In genomic region chr12:24285413-24285812, GRCh38 we compare ENCODE assay signal across 30 cellular contexts.
"Had no signal": no experiment of that assay in that cellular context is flagged by ENCODE, and none has a peak within 500 bp of the region (broad histone marks: within the 10 kb centered on the region; RNA-seq: fewer than 3 reads in every experiment).

No MANE protein-coding gene starts in this region.

- ATAC-seq: activated CD4-positive, alpha-beta T cell treated with anti-CD3 and anti-CD28 coated beads for 36 hours; activated naive CD4-positive, alpha-beta T cell treated with anti-CD3 and anti-CD28 coated beads, Interleukin-2, amount 50 U/mL, for 72 hours; activated T-cell treated with anti-CD3 and anti-CD28 coated beads, Interleukin-2, amount 50 U/mL, for 72 hours; foreskin keratinocyte; gastrocnemius medialis; heart left ventricle had no signal

- DNase-seq: activated CD4-positive, alpha-beta memory T cell treated with anti-CD3 and anti-CD28 coated beads, Interleukin-2, amount 10 ng/mL, durations not matched to agents 7 days and 5 days; activated CD4-positive, alpha-beta T cell treated with anti-CD3 and anti-CD28 coated beads for 36 hours; activated CD4-positive, alpha-beta T cell treated with anti-CD3 and anti-CD28 coated beads, Interleukin-2, amount 10 ng/mL, durations not matched to agents 24 days and 14 days; activated CD4-positive, CD25-positive, alpha-beta regulatory T cell; activated CD4-positive, CD25-positive, alpha-beta regulatory T cell treated with anti-CD3 and anti-CD28 coated beads, Interleukin-2, amount 50 U/mL, for 72 hours; activated CD8-positive, alpha-beta memory T cell treated with anti-CD3 and anti-CD28 coated beads, Interleukin-2, amount 50 U/mL, for 48 hours; activated gamma-delta T cell; activated naive CD4-positive, alpha-beta T cell; activated naive CD4-positive, alpha-beta T cell treated with anti-CD3 and anti-CD28 coated beads, Interleukin-2, amount 10 ng/mL, durations not matched to agents 7 days and 5 days; activated naive CD8-positive, alpha-beta T cell treated with anti-CD3 and anti-CD28 coated beads, Interleukin-2, amount 10 ng/mL, durations not matched to agents 7 days and 5 days; activated T-cell treated with anti-CD3 and anti-CD28 coated beads for 4 hours; activated T-cell treated with anti-CD3 and anti-CD28 coated beads, Interleukin-2, amount 50 U/mL, for 24 hours; activated T-cell treated with anti-CD3 and anti-CD28 coated beads, Interleukin-2, amount 50 U/mL, for 72 hours; central memory CD4-positive, alpha-beta T cell; cerebellar nuclear complex; colonic mucosa; effector CD8-positive, alpha-beta T cell; esophagus squamous epithelium; foreskin keratinocyte; gastrocnemius medialis; glutamatergic neuron; heart left ventricle; hypothalamus had no signal

- H3K27ac ChIP-seq: ascending aorta, breast epithelium, cardiac muscle cell, colonic mucosa, epithelial cell of prostate, esophagus squamous epithelium, foreskin keratinocyte, gastrocnemius medialis, heart left ventricle had no signal

- H3K4me3 ChIP-seq: ascending aorta, breast epithelium, cardiac muscle cell, colonic mucosa, esophagus squamous epithelium, gastrocnemius medialis, heart left ventricle had no signal

- H3K36me3 ChIP-seq: ascending aorta, breast epithelium, cardiac muscle cell, colonic mucosa, esophagus squamous epithelium, gastrocnemius medialis, heart left ventricle had no signal

- H3K4me3 Mint-ChIP-seq: activated CD4-positive, alpha-beta memory T cell treated with anti-CD3 and anti-CD28 coated beads, Interleukin-2, amount 10 ng/mL, durations not matched to agents 7 days and 5 days; activated CD4-positive, alpha-beta T cell treated with anti-CD3 and anti-CD28 coated beads for 36 hours; activated CD4-positive, alpha-beta T cell treated with anti-CD3 and anti-CD28 coated beads, Interleukin-2, amount 10 ng/mL, durations not matched to agents 24 days and 14 days; activated naive CD4-positive, alpha-beta T cell treated with anti-CD3 and anti-CD28 coated beads, Interleukin-2, amount 10 ng/mL, durations not matched to agents 7 days and 5 days; activated naive CD8-positive, alpha-beta T cell treated with anti-CD3 and anti-CD28 coated beads, Interleukin-2, amount 10 ng/mL, durations not matched to agents 7 days and 5 days; activated T-cell treated with anti-CD3 and anti-CD28 coated beads, Interleukin-2, amount 50 U/mL, for 24 hours; activated T-cell treated with anti-CD3 and anti-CD28 coated beads, Interleukin-2, amount 50 U/mL, for 72 hours; brain had no signal

- FAIRE-seq: endothelial cell of umbilical vein had no signal

- H3K27me3 ChIP-seq: ascending aorta, breast epithelium, cardiac muscle cell, colonic mucosa, esophagus squamous epithelium, foreskin keratinocyte, gastrocnemius medialis, heart left ventricle had no signal

- H3K4me1 ChIP-seq: breast epithelium, colonic mucosa, esophagus squamous epithelium, foreskin keratinocyte, gastrocnemius medialis, heart left ventricle had no signal

- H3K4me1 Mint-ChIP-seq: activated CD4-positive, alpha-beta memory T cell treated with anti-CD3 and anti-CD28 coated beads, Interleukin-2, amount 10 ng/mL, durations not matched to agents 7 days and 5 days; activated CD4-positive, alpha-beta T cell treated with anti-CD3 and anti-CD28 coated beads for 36 hours; activated CD4-positive, alpha-beta T cell treated with anti-CD3 and anti-CD28 coated beads, Interleukin-2, amount 10 ng/mL, durations not matched to agents 24 days and 14 days; activated naive CD4-positive, alpha-beta T cell treated with anti-CD3 and anti-CD28 coated beads, Interleukin-2, amount 10 ng/mL, durations not matched to agents 7 days and 5 days; activated naive CD8-positive, alpha-beta T cell treated with anti-CD3 and anti-CD28 coated beads, Interleukin-2, amount 10 ng/mL, durations not matched to agents 7 days and 5 days had no signal

- H3K27ac Mint-ChIP-seq: activated CD4-positive, alpha-beta memory T cell treated with anti-CD3 and anti-CD28 coated beads, Interleukin-2, amount 10 ng/mL, durations not matched to agents 7 days and 5 days; activated CD4-positive, alpha-beta T cell treated with anti-CD3 and anti-CD28 coated beads for 36 hours; activated CD4-positive, alpha-beta T cell treated with anti-CD3 and anti-CD28 coated beads, Interleukin-2, amount 10 ng/mL, durations not matched to agents 24 days and 14 days; activated naive CD4-positive, alpha-beta T cell treated with anti-CD3 and anti-CD28 coated beads, Interleukin-2, amount 10 ng/mL, durations not matched to agents 7 days and 5 days; activated naive CD4-positive, alpha-beta T cell treated with anti-CD3 and anti-CD28 coated beads, Interleukin-2, amount 50 U/mL, for 72 hours; activated naive CD8-positive, alpha-beta T cell treated with anti-CD3 and anti-CD28 coated beads, Interleukin-2, amount 10 ng/mL, durations not matched to agents 7 days and 5 days; activated T-cell treated with anti-CD3 and anti-CD28 coated beads, Interleukin-2, amount 50 U/mL, for 24 hours; brain had no signal

- H3K9me3 ChIP-seq: ascending aorta, breast epithelium, colonic mucosa, esophagus squamous epithelium, gastrocnemius medialis, heart left ventricle had no signal

- H3K9me3 Mint-ChIP-seq: activated CD4-positive, alpha-beta memory T cell treated with anti-CD3 and anti-CD28 coated beads, Interleukin-2, amount 10 ng/mL, durations not matched to agents 7 days and 5 days; activated CD4-positive, alpha-beta T cell treated with anti-CD3 and anti-CD28 coated beads, Interleukin-2, amount 10 ng/mL, durations not matched to agents 24 days and 14 days; activated naive CD4-positive, alpha-beta T cell treated with anti-CD3 and anti-CD28 coated beads, Interleukin-2, amount 50 U/mL, for 72 hours; activated naive CD8-positive, alpha-beta T cell treated with anti-CD3 and anti-CD28 coated beads, Interleukin-2, amount 10 ng/mL, durations not matched to agents 7 days and 5 days; activated T-cell treated with anti-CD3 and anti-CD28 coated beads, Interleukin-2, amount 50 U/mL, for 24 hours; activated T-cell treated with anti-CD3 and anti-CD28 coated beads, Interleukin-2, amount 50 U/mL, for 72 hours had no signal

- H3K36me3 Mint-ChIP-seq: activated naive CD4-positive, alpha-beta T cell treated with anti-CD3 and anti-CD28 coated beads, Interleukin-2, amount 10 ng/mL, durations not matched to agents 7 days and 5 days; activated naive CD4-positive, alpha-beta T cell treated with anti-CD3 and anti-CD28 coated beads, Interleukin-2, amount 50 U/mL, for 72 hours; activated naive CD8-positive, alpha-beta T cell treated with anti-CD3 and anti-CD28 coated beads, Interleukin-2, amount 10 ng/mL, durations not matched to agents 7 days and 5 days; brain had no signal

- H3K27me3 Mint-ChIP-seq: activated CD4-positive, alpha-beta memory T cell treated with anti-CD3 and anti-CD28 coated beads, Interleukin-2, amount 10 ng/mL, durations not matched to agents 7 days and 5 days; activated CD4-positive, alpha-beta T cell treated with anti-CD3 and anti-CD28 coated beads for 36 hours; activated CD4-positive, alpha-beta T cell treated with anti-CD3 and anti-CD28 coated beads, Interleukin-2, amount 10 ng/mL, durations not matched to agents 24 days and 14 days; activated naive CD4-positive, alpha-beta T cell treated with anti-CD3 and anti-CD28 coated beads, Interleukin-2, amount 10 ng/mL, durations not matched to agents 7 days and 5 days; activated naive CD8-positive, alpha-beta T cell treated with anti-CD3 and anti-CD28 coated beads, Interleukin-2, amount 10 ng/mL, durations not matched to agents 7 days and 5 days; activated T-cell treated with anti-CD3 and anti-CD28 coated beads, Interleukin-2, amount 50 U/mL, for 24 hours had no signal
